1 cellular context compared by ENCODE assay signal in the genomic region with DNA sequence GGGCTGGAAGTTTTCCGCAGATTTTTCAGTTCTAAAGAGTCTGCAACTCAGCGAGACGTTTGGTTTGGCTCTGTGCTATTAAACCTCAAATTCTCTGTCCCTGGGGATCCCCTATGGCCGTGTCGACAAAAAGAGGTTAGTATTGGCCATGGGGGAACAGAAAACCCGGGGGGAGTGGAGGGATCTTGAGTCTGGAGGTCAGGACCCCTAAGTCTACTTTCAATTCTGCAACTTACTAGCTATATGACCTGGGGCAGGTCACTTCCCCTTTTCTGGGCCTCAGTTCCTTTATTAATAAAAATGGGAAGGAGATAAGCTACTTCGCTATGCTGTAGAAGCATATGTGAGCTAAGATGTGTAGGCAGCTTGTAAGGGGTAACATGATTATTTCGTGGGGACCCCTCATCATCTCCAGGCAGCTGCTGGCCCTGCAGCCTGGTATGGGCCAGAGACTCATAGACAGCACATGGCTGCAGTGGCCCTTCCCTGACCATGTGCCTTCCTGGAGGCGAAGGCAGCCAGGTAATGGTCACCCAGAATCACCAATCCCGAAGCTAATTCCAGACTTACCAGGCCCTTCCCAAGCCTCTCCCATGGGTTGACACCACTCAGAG.
A peak's percentile ranks its signal among the peaks of the same experiment; 100 is the strongest.
TF ChIP-seq lines count a peak whose summit lies in the region.

No MANE protein-coding gene starts in this region.

TF ChIP-seq in GM12878, 131 proteins besides CTCF, POLR2A, EP300 and RAD21 (continued from another document):
- TF ChIP-seq, protein P1, sequence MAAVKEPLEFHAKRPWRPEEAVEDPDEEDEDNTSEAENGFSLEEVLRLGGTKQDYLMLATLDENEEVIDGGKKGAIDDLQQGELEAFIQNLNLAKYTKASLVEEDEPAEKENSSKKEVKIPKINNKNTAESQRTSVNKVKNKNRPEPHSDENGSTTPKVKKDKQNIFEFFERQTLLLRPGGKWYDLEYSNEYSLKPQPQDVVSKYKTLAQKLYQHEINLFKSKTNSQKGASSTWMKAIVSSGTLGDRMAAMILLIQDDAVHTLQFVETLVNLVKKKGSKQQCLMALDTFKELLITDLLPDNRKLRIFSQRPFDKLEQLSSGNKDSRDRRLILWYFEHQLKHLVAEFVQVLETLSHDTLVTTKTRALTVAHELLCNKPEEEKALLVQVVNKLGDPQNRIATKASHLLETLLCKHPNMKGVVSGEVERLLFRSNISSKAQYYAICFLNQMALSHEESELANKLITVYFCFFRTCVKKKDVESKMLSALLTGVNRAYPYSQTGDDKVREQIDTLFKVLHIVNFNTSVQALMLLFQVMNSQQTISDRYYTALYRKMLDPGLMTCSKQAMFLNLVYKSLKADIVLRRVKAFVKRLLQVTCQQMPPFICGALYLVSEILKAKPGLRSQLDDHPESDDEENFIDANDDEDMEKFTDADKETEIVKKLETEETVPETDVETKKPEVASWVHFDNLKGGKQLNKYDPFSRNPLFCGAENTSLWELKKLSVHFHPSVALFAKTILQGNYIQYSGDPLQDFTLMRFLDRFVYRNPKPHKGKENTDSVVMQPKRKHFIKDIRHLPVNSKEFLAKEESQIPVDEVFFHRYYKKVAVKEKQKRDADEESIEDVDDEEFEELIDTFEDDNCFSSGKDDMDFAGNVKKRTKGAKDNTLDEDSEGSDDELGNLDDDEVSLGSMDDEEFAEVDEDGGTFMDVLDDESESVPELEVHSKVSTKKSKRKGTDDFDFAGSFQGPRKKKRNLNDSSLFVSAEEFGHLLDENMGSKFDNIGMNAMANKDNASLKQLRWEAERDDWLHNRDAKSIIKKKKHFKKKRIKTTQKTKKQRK (IDR thresholded peaks at IDR 0.05; ENCODE audit: low read depth, low read length) = no peak
- TF ChIP-seq MEF2B (IDR thresholded peaks at IDR 0.05; ENCODE audit: partially characterized antibody, poor library complexity, severe bottlenecking) = peak; percentile 97
- peak; percentile 100 for TF ChIP-seq SPI1 (IDR thresholded peaks at IDR 0.05; ENCODE audit: borderline replicate concordance, insufficient read depth, low read depth, low read length)
- TF ChIP-seq, protein P2, sequence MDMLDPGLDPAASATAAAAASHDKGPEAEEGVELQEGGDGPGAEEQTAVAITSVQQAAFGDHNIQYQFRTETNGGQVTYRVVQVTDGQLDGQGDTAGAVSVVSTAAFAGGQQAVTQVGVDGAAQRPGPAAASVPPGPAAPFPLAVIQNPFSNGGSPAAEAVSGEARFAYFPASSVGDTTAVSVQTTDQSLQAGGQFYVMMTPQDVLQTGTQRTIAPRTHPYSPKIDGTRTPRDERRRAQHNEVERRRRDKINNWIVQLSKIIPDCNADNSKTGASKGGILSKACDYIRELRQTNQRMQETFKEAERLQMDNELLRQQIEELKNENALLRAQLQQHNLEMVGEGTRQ (IDR thresholded peaks at IDR 0.05; ENCODE audit: borderline replicate concordance, low read depth, low read length) = no peak
- TF ChIP-seq CBX3 (IDR thresholded peaks at IDR 0.05; ENCODE audit: borderline replicate concordance, low read depth) = no peak
- TF ChIP-seq, protein P3, sequence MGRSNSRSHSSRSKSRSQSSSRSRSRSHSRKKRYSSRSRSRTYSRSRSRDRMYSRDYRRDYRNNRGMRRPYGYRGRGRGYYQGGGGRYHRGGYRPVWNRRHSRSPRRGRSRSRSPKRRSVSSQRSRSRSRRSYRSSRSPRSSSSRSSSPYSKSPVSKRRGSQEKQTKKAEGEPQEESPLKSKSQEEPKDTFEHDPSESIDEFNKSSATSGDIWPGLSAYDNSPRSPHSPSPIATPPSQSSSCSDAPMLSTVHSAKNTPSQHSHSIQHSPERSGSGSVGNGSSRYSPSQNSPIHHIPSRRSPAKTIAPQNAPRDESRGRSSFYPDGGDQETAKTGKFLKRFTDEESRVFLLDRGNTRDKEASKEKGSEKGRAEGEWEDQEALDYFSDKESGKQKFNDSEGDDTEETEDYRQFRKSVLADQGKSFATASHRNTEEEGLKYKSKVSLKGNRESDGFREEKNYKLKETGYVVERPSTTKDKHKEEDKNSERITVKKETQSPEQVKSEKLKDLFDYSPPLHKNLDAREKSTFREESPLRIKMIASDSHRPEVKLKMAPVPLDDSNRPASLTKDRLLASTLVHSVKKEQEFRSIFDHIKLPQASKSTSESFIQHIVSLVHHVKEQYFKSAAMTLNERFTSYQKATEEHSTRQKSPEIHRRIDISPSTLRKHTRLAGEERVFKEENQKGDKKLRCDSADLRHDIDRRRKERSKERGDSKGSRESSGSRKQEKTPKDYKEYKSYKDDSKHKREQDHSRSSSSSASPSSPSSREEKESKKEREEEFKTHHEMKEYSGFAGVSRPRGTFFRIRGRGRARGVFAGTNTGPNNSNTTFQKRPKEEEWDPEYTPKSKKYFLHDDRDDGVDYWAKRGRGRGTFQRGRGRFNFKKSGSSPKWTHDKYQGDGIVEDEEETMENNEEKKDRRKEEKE (IDR thresholded peaks at IDR 0.05) = no peak
- peak; percentile 95 for TF ChIP-seq PAX5 (IDR thresholded peaks at IDR 0.05; ENCODE audit: borderline replicate concordance, low read depth, low read length)
- TF ChIP-seq KDM1A (IDR thresholded peaks at IDR 0.05; ENCODE audit: borderline replicate concordance) = no peak
- TF ChIP-seq POLR2AphosphoS5 (IDR thresholded peaks at IDR 0.05; ENCODE audit: low read length) = no peak
- no peak for TF ChIP-seq SMARCA5 (IDR thresholded peaks at IDR 0.05)
- TF ChIP-seq, protein P4, sequence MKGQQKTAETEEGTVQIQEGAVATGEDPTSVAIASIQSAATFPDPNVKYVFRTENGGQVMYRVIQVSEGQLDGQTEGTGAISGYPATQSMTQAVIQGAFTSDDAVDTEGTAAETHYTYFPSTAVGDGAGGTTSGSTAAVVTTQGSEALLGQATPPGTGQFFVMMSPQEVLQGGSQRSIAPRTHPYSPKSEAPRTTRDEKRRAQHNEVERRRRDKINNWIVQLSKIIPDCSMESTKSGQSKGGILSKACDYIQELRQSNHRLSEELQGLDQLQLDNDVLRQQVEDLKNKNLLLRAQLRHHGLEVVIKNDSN (IDR thresholded peaks at IDR 0.05; ENCODE audit: borderline replicate concordance, extremely low read length, insufficient read depth, low read depth, low read length) = no peak
- TF ChIP-seq HDAC6 (IDR thresholded peaks at IDR 0.05; ENCODE audit: unreplicated experiment) = no peak
- TF ChIP-seq IKZF1 (conservative IDR thresholded peaks at IDR 0.05) = peak; percentile 97
- TF ChIP-seq NR2C2 (IDR thresholded peaks at IDR 0.05; ENCODE audit: borderline replicate concordance, control insufficient read depth, insufficient read length, low read depth) = no peak
- TF ChIP-seq HDAC2 (IDR thresholded peaks at IDR 0.05) = no peak
- no peak for TF ChIP-seq CEBPB (IDR thresholded peaks at IDR 0.05; ENCODE audit: borderline replicate concordance in 1 of 2, low read depth in 2 of 2, low read length in 2 of 2)
- TF ChIP-seq SREBF1 (IDR thresholded peaks at IDR 0.05; ENCODE audit: low read length) = no peak
- peak; percentile 32; the same call in 1 of the 2 replicates for TF ChIP-seq LARP7 (IDR thresholded peaks at IDR 0.05)
- TF ChIP-seq HDGF (IDR thresholded peaks at IDR 0.05) = no peak
- TF ChIP-seq YY1 (IDR thresholded peaks at IDR 0.05; ENCODE audit: low read depth, low read length) = peak; percentile 75
- TF ChIP-seq, protein P5, sequence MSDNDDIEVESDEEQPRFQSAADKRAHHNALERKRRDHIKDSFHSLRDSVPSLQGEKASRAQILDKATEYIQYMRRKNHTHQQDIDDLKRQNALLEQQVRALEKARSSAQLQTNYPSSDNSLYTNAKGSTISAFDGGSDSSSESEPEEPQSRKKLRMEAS (IDR thresholded peaks at IDR 0.05; ENCODE audit: low read depth, low read length) = no peak
- TF ChIP-seq SRF (IDR thresholded peaks at IDR 0.05; ENCODE audit: low read depth in 2 of 2, low read length in 2 of 2) = peak in 1 of 2 experiments; percentile 89; a peak in 2 of 4 replicates
- no peak; the same call in 1 of the 2 replicates for TF ChIP-seq RB1 (IDR thresholded peaks at IDR 0.05; ENCODE audit: borderline replicate concordance)
- TF ChIP-seq RELA (IDR thresholded peaks at IDR 0.05; ENCODE audit: borderline replicate concordance, partially characterized antibody) = peak; percentile 73
